ENCODE assay signal across 10 cellular contexts in genomic region chr1:154170547-154171221, GRCh38. TPM values are rescaled to one million over a fixed set of nuclear protein-coding genes. Genes with fewer than 3 reads are reported as not detected.
A peak's percentile ranks its signal among the peaks of the same experiment; 100 is the strongest.
DNase-seq lines count a peak whose midpoint lies in the region; ATAC-seq and TF ChIP-seq lines count a peak whose summit lies in the region.
"Had no signal": no experiment of that assay in that cellular context is flagged by ENCODE, and none has a peak within 500 bp of the region (broad histone marks: within the 10 kb centered on the region; RNA-seq: fewer than 3 reads in every experiment).

No MANE protein-coding gene starts in this region.

- peak overlapping the region; percentile 44 for H3K27ac Mint-ChIP-seq in activated CD8-positive, alpha-beta memory T cell treated with anti-CD3 and anti-CD28 coated beads, Interleukin-2, amount 10 ng/mL, durations not matched to agents 7 days and 5 days
- H3K27ac Mint-ChIP-seq in activated naive CD4-positive, alpha-beta T cell treated with anti-CD3 and anti-CD28 coated beads, Interleukin-2, amount 50 U/mL, for 24 hours, result peak overlapping the region; percentile 97
- H3K27ac Mint-ChIP-seq in WTC11, result no peak overlapping the region
- H3K27ac Mint-ChIP-seq: nephron had no signal

- CTCF ChIA-PET in activated CD8-positive, alpha-beta memory T cell treated with anti-CD3 and anti-CD28 coated beads, Interleukin-2, amount 10 ng/mL, durations not matched to agents 7 days and 5 days (lab: Charles Lee), result interaction anchor here (1.0 to 1.2 kb wide), 2 partner anchors 13 to 309 kb away, joined by 3 to 4 read pairs; no protein-coding TSS in a partner anchor
- CTCF ChIA-PET in WTC11 (lab: Charles Lee), result no interaction called here

- TF ChIP-seq CTCF in mucosa of descending colon (IDR thresholded peaks at IDR 0.05), result no peak
- TF ChIP-seq CTCF in WTC11 (IDR thresholded peaks at IDR 0.05), result no peak

- POLR2A ChIA-PET in WTC11 (lab: Charles Lee), result interaction anchor here (1.4 kb wide), 1 partner anchor 16 kb away, joined by 5 read pairs; the partner anchor contains the start of gene NUP210L

- H3K9me3 ChIP-seq in mucosa of descending colon, result no peaks in the 10 kb centered on the region

- no peaks in the 10 kb centered on the region for H3K9me3 Mint-ChIP-seq in activated CD8-positive, alpha-beta memory T cell treated with anti-CD3 and anti-CD28 coated beads, Interleukin-2, amount 10 ng/mL, durations not matched to agents 7 days and 5 days (ENCODE audit: low read depth)
- no peaks in the 10 kb centered on the region for H3K9me3 Mint-ChIP-seq in activated naive CD4-positive, alpha-beta T cell treated with anti-CD3 and anti-CD28 coated beads, Interleukin-2, amount 50 U/mL, for 24 hours
- no peaks in the 10 kb centered on the region for H3K9me3 Mint-ChIP-seq in WTC11
- H3K9me3 Mint-ChIP-seq: brain, nephron had no signal

- ATAC-seq in activated CD8-positive, alpha-beta memory T cell treated with anti-CD3 and anti-CD28 coated beads, Interleukin-2, amount 10 ng/mL, durations not matched to agents 7 days and 5 days, result peak; percentile 73
- ATAC-seq in mucosa of descending colon (peak; percentile 39), WTC11 (no peak)
- ATAC-seq in stimulated activated naive CD8-positive, alpha-beta T cell treated with anti-CD3 and anti-CD28 coated beads, Interleukin-15, Interleukin-2, amounts not matched to agents 100 U/mL and 50 U/mL, for 24 hours, result peak; percentile 97

- peaks cover 3% of the 10 kb centered on the region for H3K4me1 ChIP-seq in mucosa of descending colon (ENCODE audit: low read depth)

- intact Hi-C loops in mucosa of descending colon (cut with DNase I, micrococcal nuclease), result no loop called here

- H3K36me3 Mint-ChIP-seq in activated CD8-positive, alpha-beta memory T cell treated with anti-CD3 and anti-CD28 coated beads, Interleukin-2, amount 10 ng/mL, durations not matched to agents 7 days and 5 days, result peaks cover 72% of the 10 kb centered on the region
- H3K36me3 Mint-ChIP-seq in activated naive CD4-positive, alpha-beta T cell treated with anti-CD3 and anti-CD28 coated beads, Interleukin-2, amount 50 U/mL, for 24 hours, result peaks cover 40% of the 10 kb centered on the region
- H3K36me3 Mint-ChIP-seq in WTC11, result peaks cover 83% of the 10 kb centered on the region

- no peak overlapping the region for H3K4me3 Mint-ChIP-seq in activated CD8-positive, alpha-beta memory T cell treated with anti-CD3 and anti-CD28 coated beads, Interleukin-2, amount 10 ng/mL, durations not matched to agents 7 days and 5 days
- H3K4me3 Mint-ChIP-seq in activated naive CD4-positive, alpha-beta T cell treated with anti-CD3 and anti-CD28 coated beads, Interleukin-2, amount 50 U/mL, for 24 hours, result peak overlapping the region; percentile 77
- no peak overlapping the region for H3K4me3 Mint-ChIP-seq in WTC11
- H3K4me3 Mint-ChIP-seq: brain, nephron had no signal

- DNase-seq in activated CD8-positive, alpha-beta memory T cell treated with anti-CD3 and anti-CD28 coated beads, Interleukin-2, amount 10 ng/mL, durations not matched to agents 7 days and 5 days, result peak; percentile 66
- no peak for DNase-seq in activated CD8-positive, alpha-beta memory T cell treated with anti-CD3 and anti-CD28 coated beads, Interleukin-2, amount 50 U/mL, for 48 hours
- DNase-seq in mucosa of descending colon (no peak), AG08395 (ENCODE audit: low spot score) (no peak), WTC11 (ENCODE audit: low spot score) (no peak), HuH-7 (ENCODE audit: low spot score) (no peak)
- peak; percentile 50 for DNase-seq in stimulated activated naive CD8-positive, alpha-beta T cell treated with anti-CD3 and anti-CD28 coated beads, Interleukin-15, Interleukin-2, amounts not matched to agents 100 U/mL and 50 U/mL, for 24 hours

- no peak overlapping the region for H3K4me3 ChIP-seq in mucosa of descending colon

- peaks cover 28% of the 10 kb centered on the region for H3K36me3 ChIP-seq in mucosa of descending colon (ENCODE audit: low read depth)

- peaks cover 34% of the 10 kb centered on the region for H3K4me1 Mint-ChIP-seq in activated CD8-positive, alpha-beta memory T cell treated with anti-CD3 and anti-CD28 coated beads, Interleukin-2, amount 10 ng/mL, durations not matched to agents 7 days and 5 days
- peaks cover 54% of the 10 kb centered on the region for H3K4me1 Mint-ChIP-seq in activated naive CD4-positive, alpha-beta T cell treated with anti-CD3 and anti-CD28 coated beads, Interleukin-2, amount 50 U/mL, for 24 hours
- H3K4me1 Mint-ChIP-seq in WTC11, result no peaks in the 10 kb centered on the region
- H3K4me1 Mint-ChIP-seq: nephron had no signal

- no peaks in the 10 kb centered on the region for H3K27me3 Mint-ChIP-seq in activated CD8-positive, alpha-beta memory T cell treated with anti-CD3 and anti-CD28 coated beads, Interleukin-2, amount 10 ng/mL, durations not matched to agents 7 days and 5 days
- no peaks in the 10 kb centered on the region for H3K27me3 Mint-ChIP-seq in activated naive CD4-positive, alpha-beta T cell treated with anti-CD3 and anti-CD28 coated beads, Interleukin-2, amount 50 U/mL, for 24 hours
- H3K27me3 Mint-ChIP-seq in WTC11 (ENCODE audit: low read depth), result no peaks in the 10 kb centered on the region
- H3K27me3 Mint-ChIP-seq: brain had no signal

TF ChIP-seq in WTC11, 78 proteins besides CTCF, POLR2A, EP300 and RAD21 (continues in another document):
- TF ChIP-seq ERG (CRISPR knock-in tag; IDR thresholded peaks at IDR 0.05) (no peak), ZSCAN18 (CRISPR knock-in tag; IDR thresholded peaks at IDR 0.05) (no peak), CREM (CRISPR knock-in tag; IDR thresholded peaks at IDR 0.05) (no peak), SMAD4 (CRISPR knock-in tag; IDR thresholded peaks at IDR 0.05) (no peak), ZNF138 (CRISPR knock-in tag; conservative IDR thresholded peaks at IDR 0.05) (no peak), ZBTB21 (CRISPR knock-in tag; IDR thresholded peaks at IDR 0.05; ENCODE audit: borderline replicate concordance) (no peak), FOXP1 (CRISPR knock-in tag; IDR thresholded peaks at IDR 0.05; ENCODE audit: borderline replicate concordance) (no peak), PRRX2 (CRISPR knock-in tag; IDR thresholded peaks at IDR 0.05) (no peak), ZNF232 (CRISPR knock-in tag; IDR thresholded peaks at IDR 0.05) (no peak), EMX1 (CRISPR knock-in tag; IDR thresholded peaks at IDR 0.05) (no peak), CBFB (CRISPR knock-in tag; IDR thresholded peaks at IDR 0.05; ENCODE audit: low read depth) (no peak), SP1 (CRISPR knock-in tag; conservative IDR thresholded peaks at IDR 0.05) (no peak)

RNA-seq across cellular contexts. Expression of gene NUP210L, which starts 15.8 kb away (rescaled TPM):
- total RNA-seq in activated CD8-positive, alpha-beta memory T cell treated with anti-CD3 and anti-CD28 coated beads, Interleukin-2, amount 10 ng/mL, durations not matched to agents 7 days and 5 days, result under 1 TPM in 1 of 2 experiments, not detected in 1; 0.09 TPM
- total RNA-seq in mucosa of descending colon, result under 1 TPM in 1 of 3 donors, not detected in 2; 0.06 TPM
- 0.02 to 0.09 TPM in 2 of 3 replicates, not detected in the other for total RNA-seq in WTC11 (2021)

RNA-seq across cellular contexts. Expression of gene TPM3, which starts 21.2 kb away (rescaled TPM):
- total RNA-seq in activated CD8-positive, alpha-beta memory T cell treated with anti-CD3 and anti-CD28 coated beads, Interleukin-2, amount 10 ng/mL, durations not matched to agents 7 days and 5 days, result 100 to 1,000 TPM; 678 to 780 TPM
- total RNA-seq in mucosa of descending colon (100 to 1,000 TPM; 260 to 585 (median 412) TPM), WTC11 (2021) (496 to 614 TPM (median 504 TPM) in 3 replicates)

RNA-seq across cellular contexts. Expression of gene CFAP141, which starts 35.4 kb away (rescaled TPM):
- total RNA-seq in activated CD8-positive, alpha-beta memory T cell treated with anti-CD3 and anti-CD28 coated beads, Interleukin-2, amount 10 ng/mL, durations not matched to agents 7 days and 5 days, result not detected
- not detected for total RNA-seq in mucosa of descending colon
- total RNA-seq in WTC11 (2021), result not detected in 3 replicates

RNA-seq across cellular contexts. Expression of gene UBAP2L, which starts 50.1 kb away (rescaled TPM):
- 100 to 1,000 TPM; 162 to 201 TPM for total RNA-seq in activated CD8-positive, alpha-beta memory T cell treated with anti-CD3 and anti-CD28 coated beads, Interleukin-2, amount 10 ng/mL, durations not matched to agents 7 days and 5 days
- 100 to 1,000 TPM in 1 of 3 donors, 10 to 100 TPM in 2; 92.7 to 119 (median 99.3) TPM for total RNA-seq in mucosa of descending colon
- 201 to 205 TPM (median 203 TPM) in 3 replicates for total RNA-seq in WTC11 (2021)

Comparison
In these comparisons a context has a peak if more than half of its experiments do, and no peak if none do; other contexts are left out.
1. DNase-seq: peak in activated CD8-positive, alpha-beta memory T cell treated with anti-CD3 and anti-CD28 coated beads, Interleukin-2, amount 10 ng/mL, durations not matched to agents 7 days and 5 days (single experiment) and stimulated activated naive CD8-positive, alpha-beta T cell treated with anti-CD3 and anti-CD28 coated beads, Interleukin-15, Interleukin-2, amounts not matched to agents 100 U/mL and 50 U/mL, for 24 hours (single experiment); none in activated CD8-positive, alpha-beta memory T cell treated with anti-CD3 and anti-CD28 coated beads, Interleukin-2, amount 50 U/mL, for 48 hours (single experiment), mucosa of descending colon (0 of 3), AG08395 (single experiment), WTC11 (single experiment) and HuH-7 (single experiment).